In the genomic region with DNA sequence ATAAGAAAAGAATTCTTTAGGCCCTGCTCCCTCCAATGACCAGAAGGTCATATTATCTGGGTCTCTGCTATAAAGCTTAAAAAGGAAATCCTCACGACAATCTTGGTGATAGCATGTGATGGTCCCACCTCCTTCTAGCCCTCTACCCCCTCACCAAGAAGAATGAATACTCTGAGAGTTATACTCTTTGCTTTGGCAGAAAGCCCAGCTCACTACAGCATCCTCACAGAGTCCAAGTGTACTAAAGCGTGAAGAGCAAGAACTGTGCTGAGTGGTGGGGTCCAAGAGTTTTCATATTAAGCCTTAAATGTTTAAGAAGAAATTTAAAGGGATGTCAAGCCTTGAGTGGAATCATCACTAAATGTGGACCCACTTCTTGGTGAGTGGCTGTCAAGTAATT, we compare ENCODE assay signal across 18 cellular contexts. TPM values are rescaled to one million over a fixed set of nuclear protein-coding genes. Genes with fewer than 3 reads are reported as not detected.
"Had no signal": no experiment of that assay in that cellular context is flagged by ENCODE, and none has a peak within 500 bp of the region (broad histone marks: within the 10 kb centered on the region; RNA-seq: fewer than 3 reads in every experiment).

No MANE protein-coding gene starts in this region.

- H3K27ac ChIP-seq: breast epithelium, dorsolateral prefrontal cortex, heart left ventricle, left ventricle myocardium inferior had no signal

- H3K4me1 ChIP-seq: breast epithelium, heart left ventricle, left ventricle myocardium inferior had no signal

- H3K27me3 Mint-ChIP-seq: type B pancreatic cell had no signal

- H3K27ac Mint-ChIP-seq: type B pancreatic cell had no signal

- H3K36me3 Mint-ChIP-seq: type B pancreatic cell had no signal

- H3K9me3 Mint-ChIP-seq: type B pancreatic cell had no signal

- H3K4me3 Mint-ChIP-seq: type B pancreatic cell had no signal

- FAIRE-seq: endometrium, islet of Langerhans, TTC549 had no signal

- DNase-seq: activated naive CD4-positive, alpha-beta T cell treated with anti-CD3 and anti-CD28 coated beads, Interleukin-2, amount 50 U/mL, for 16 hours; dorsolateral prefrontal cortex; heart left ventricle; left ventricle myocardium inferior; mesenchymal stem cell; stimulated activated CD4-positive, alpha-beta T cell treated with anti-CD3 and anti-CD28 coated beads, Interleukin-2, amount 100 ng/mL, for 48 hours; stimulated activated naive CD4-positive, alpha-beta T cell treated with Interleukin-2 at 50 U/mL for 16 hours; T-helper 2 cell had no signal

- ATAC-seq: esophagus mucosa, heart left ventricle had no signal

- H3K27me3 ChIP-seq: breast epithelium, dorsolateral prefrontal cortex, heart left ventricle had no signal

RNA-seq across cellular contexts. Expression of a gene that starts 16.6 kb away (rescaled TPM):
- total RNA-seq: breast epithelium, cerebellum, left ventricle myocardium inferior, pulmonary artery endothelial cell had no signal
- polyA plus RNA-seq: heart left ventricle, neural cell had no signal

RNA-seq across cellular contexts. Expression of a gene that starts 55.9 kb away (rescaled TPM):
- total RNA-seq: breast epithelium, cerebellum, dorsolateral prefrontal cortex, heart left ventricle, left ventricle myocardium inferior, osteoblast, pulmonary artery endothelial cell had no signal
- polyA plus RNA-seq: heart left ventricle, neural cell had no signal
